Comparison of ENCODE assay signal across 12 cellular contexts in genomic region chr11:27468643-27469332, GRCh38. TPM values are rescaled to one million over a fixed set of nuclear protein-coding genes. Genes with fewer than 3 reads are reported as not detected.
A peak's percentile ranks its signal among the peaks of the same experiment; 100 is the strongest.
DNase-seq lines count a peak whose midpoint lies in the region; ATAC-seq and TF ChIP-seq lines count a peak whose summit lies in the region.
"Had no signal": no experiment of that assay in that cellular context is flagged by ENCODE, and none has a peak within 500 bp of the region (broad histone marks: within the 10 kb centered on the region; RNA-seq: fewer than 3 reads in every experiment).

No MANE protein-coding gene starts in this region.

- no peak overlapping the region for H3K27ac ChIP-seq in BLaER1 treated with 17β-estradiol and CSF1 and Interleukin-3, amounts not matched to agents 10 nM and 100 nM
- H3K27ac ChIP-seq in endodermal cell (ENCODE audit: low read depth, low read length) (no peak overlapping the region), muscle layer of colon (ENCODE audit: low read depth, low read length) (peak overlapping the region; percentile 23), left lung (no peak overlapping the region)

- no peaks in the 10 kb centered on the region for H3K27me3 Mint-ChIP-seq in endodermal cell (ENCODE audit: insufficient read depth)
- peaks cover 56% of the 10 kb centered on the region for H3K27me3 Mint-ChIP-seq in activated T-cell treated with anti-CD3 and anti-CD28 coated beads, Interleukin-2, amount 50 U/mL, for 24 hours

- H4K20me1 ChIP-seq in BLaER1 treated with 17β-estradiol and CSF1 and Interleukin-3, amounts not matched to agents 10 nM and 100 nM: peaks cover 0 to 6% (median 0%) of the 10 kb centered on the region in 11 experiments; a peak in 2 of 22 replicates

- H3K9me3 ChIP-seq in BLaER1 treated with 17β-estradiol and CSF1 and Interleukin-3, amounts not matched to agents 10 nM and 100 nM (replicated peaks in 1 of 11): no peaks in the 10 kb centered on the region
- no peaks in the 10 kb centered on the region for H3K9me3 ChIP-seq in endodermal cell (ENCODE audit: control insufficient read depth, low read length)
- H3K9me3 ChIP-seq in muscle layer of colon (ENCODE audit: low read length): no peaks in the 10 kb centered on the region
- no peaks in the 10 kb centered on the region for H3K9me3 ChIP-seq in left lung
- H3K9me3 ChIP-seq: tibial artery had no signal

- TF ChIP-seq CTCF in endodermal cell (conservative IDR thresholded peaks at IDR 0.05) (no peak), left lung (IDR thresholded peaks at IDR 0.05) (no peak)

- peaks cover 59% of the 10 kb centered on the region for H3K4me1 Mint-ChIP-seq in endodermal cell
- peaks cover 18% of the 10 kb centered on the region for H3K4me1 Mint-ChIP-seq in activated T-cell treated with anti-CD3 and anti-CD28 coated beads, Interleukin-2, amount 50 U/mL, for 24 hours (ENCODE audit: low read depth)
- peaks cover 22% of the 10 kb centered on the region for H3K4me1 Mint-ChIP-seq in stimulated activated effector memory CD8-positive, alpha-beta T cell treated with anti-CD3 and anti-CD28 coated beads, Interleukin-12 subunit alpha, Interleukin-12 subunit beta, amount 100 ng/mL, for 72 hours

- peak; percentile 43 for DNase-seq in NCI-H226
- no peak for DNase-seq in endodermal cell
- no peak for DNase-seq in activated T-cell treated with anti-CD3 and anti-CD28 coated beads, Interleukin-2, amount 50 U/mL, for 24 hours
- DNase-seq in left lung: no peak
- no peak for DNase-seq in NCI-H2029 treated with DMSO at 0.1 percent for 48 hours (lab: John Stamatoyannopoulos, UW)
- DNase-seq in stimulated activated effector memory CD8-positive, alpha-beta T cell treated with anti-CD3 and anti-CD28 coated beads, Interleukin-12 subunit alpha, Interleukin-12 subunit beta, amount 100 ng/mL, for 72 hours (ENCODE audit: low spot score in 2 of 2): no peak
- DNase-seq: activated T-cell treated with anti-CD3 and anti-CD28 coated beads, Interleukin-2, amount 50 U/mL, for 48 hours; CD8-positive, alpha-beta memory T cell; NCI-H1694; tibial artery had no signal

- ATAC-seq in left lung: no peak
- ATAC-seq in stimulated activated effector memory CD8-positive, alpha-beta T cell treated with anti-CD3 and anti-CD28 coated beads, Interleukin-12 subunit alpha, Interleukin-12 subunit beta, amount 100 ng/mL, for 72 hours: no peak

- H3K36me3 ChIP-seq in BLaER1 treated with 17β-estradiol and CSF1 and Interleukin-3, amounts not matched to agents 10 nM and 100 nM: no peaks in the 10 kb centered on the region
- H3K36me3 ChIP-seq in endodermal cell (ENCODE audit: control insufficient read depth, insufficient read depth, low read length) (no peaks in the 10 kb centered on the region), muscle layer of colon (ENCODE audit: insufficient read depth, low read length) (no peaks in the 10 kb centered on the region), left lung (no peaks in the 10 kb centered on the region)
- H3K36me3 ChIP-seq: tibial artery had no signal

- 83 to 90% methylated on average over 7 to 10 of the region's 10 CpGs for WGBS in endodermal cell (ENCODE audit: insufficient coverage in 1 of 2, insufficient read length in 1 of 2), 2 experiments

- peaks cover 7% of the 10 kb centered on the region for H3K36me3 Mint-ChIP-seq in endodermal cell (ENCODE audit: low read depth)
- H3K36me3 Mint-ChIP-seq in activated T-cell treated with anti-CD3 and anti-CD28 coated beads, Interleukin-2, amount 50 U/mL, for 24 hours (ENCODE audit: low read depth): peaks cover 3% of the 10 kb centered on the region
- H3K36me3 Mint-ChIP-seq in stimulated activated effector memory CD8-positive, alpha-beta T cell treated with anti-CD3 and anti-CD28 coated beads, Interleukin-12 subunit alpha, Interleukin-12 subunit beta, amount 100 ng/mL, for 72 hours: no peaks in the 10 kb centered on the region

- peaks cover 0 to 28% (median 14%) of the 10 kb centered on the region in 11 experiments; a peak in 13 of 22 replicates for H3K27me3 ChIP-seq in BLaER1 treated with 17β-estradiol and CSF1 and Interleukin-3, amounts not matched to agents 10 nM and 100 nM
- H3K27me3 ChIP-seq in endodermal cell (ENCODE audit: control insufficient read depth, insufficient read depth, low read length, poor library complexity, severe bottlenecking): no peaks in the 10 kb centered on the region
- no peaks in the 10 kb centered on the region for H3K27me3 ChIP-seq in muscle layer of colon (ENCODE audit: control insufficient read depth in 1 of 2, insufficient read depth in 2 of 2, low read length in 2 of 2)
- H3K27me3 ChIP-seq in left lung: peaks cover 0 to 47% of the 10 kb centered on the region in 2 donors
- H3K27me3 ChIP-seq: tibial artery had no signal

- peak overlapping the region in 7 of 11 experiments; percentile 14 to 99 (median 94); a peak in 13 of 22 replicates for H3K4me2 ChIP-seq in BLaER1 treated with 17β-estradiol and CSF1 and Interleukin-3, amounts not matched to agents 10 nM and 100 nM

- H3K9ac ChIP-seq in BLaER1 treated with 17β-estradiol and CSF1 and Interleukin-3, amounts not matched to agents 10 nM and 100 nM: no peak overlapping the region
- H3K9ac ChIP-seq in endodermal cell (ENCODE audit: extremely low read depth, low read length, poor library complexity, severe bottlenecking): no peak overlapping the region
- no peak overlapping the region for H3K9ac ChIP-seq in muscle layer of colon (ENCODE audit: low read length)

- H3K27ac Mint-ChIP-seq in endodermal cell: no peak overlapping the region
- no peak overlapping the region for H3K27ac Mint-ChIP-seq in activated T-cell treated with anti-CD3 and anti-CD28 coated beads, Interleukin-2, amount 50 U/mL, for 24 hours
- no peak overlapping the region for H3K27ac Mint-ChIP-seq in stimulated activated effector memory CD8-positive, alpha-beta T cell treated with anti-CD3 and anti-CD28 coated beads, Interleukin-12 subunit alpha, Interleukin-12 subunit beta, amount 100 ng/mL, for 72 hours
- H3K27ac Mint-ChIP-seq: CD8-positive, alpha-beta memory T cell had no signal

- peaks cover 11 to 38% (median 24%) of the 10 kb centered on the region in 10 experiments for H3K4me1 ChIP-seq in BLaER1 treated with 17β-estradiol and CSF1 and Interleukin-3, amounts not matched to agents 10 nM and 100 nM
- H3K4me1 ChIP-seq in endodermal cell (ENCODE audit: control insufficient read depth, insufficient read depth, low read length) (peaks cover 11% of the 10 kb centered on the region), muscle layer of colon (ENCODE audit: insufficient read depth, low read length) (peaks cover 52% of the 10 kb centered on the region), left lung (peaks cover 5 to 10% of the 10 kb centered on the region in 2 donors)

- H3K4me3 ChIP-seq in BLaER1 treated with 17β-estradiol and CSF1 and Interleukin-3, amounts not matched to agents 10 nM and 100 nM: no peak overlapping the region
- H3K4me3 ChIP-seq in endodermal cell (ENCODE audit: low read length) (peak overlapping the region; percentile 89), muscle layer of colon (ENCODE audit: low read depth in 1 of 2, low read length in 2 of 2) (peak overlapping the region in 1 of 2 donors; percentile 8), left lung (no peak overlapping the region)

- peak overlapping the region; percentile 73 for H3K4me3 Mint-ChIP-seq in endodermal cell
- no peak overlapping the region for H3K4me3 Mint-ChIP-seq in activated T-cell treated with anti-CD3 and anti-CD28 coated beads, Interleukin-2, amount 50 U/mL, for 24 hours
- H3K4me3 Mint-ChIP-seq in stimulated activated effector memory CD8-positive, alpha-beta T cell treated with anti-CD3 and anti-CD28 coated beads, Interleukin-12 subunit alpha, Interleukin-12 subunit beta, amount 100 ng/mL, for 72 hours: no peak overlapping the region

- intact Hi-C loops in left lung (cut with DNase I): no loop called here

- H3K9me3 Mint-ChIP-seq in endodermal cell: no peaks in the 10 kb centered on the region
- H3K9me3 Mint-ChIP-seq in activated T-cell treated with anti-CD3 and anti-CD28 coated beads, Interleukin-2, amount 50 U/mL, for 24 hours: no peaks in the 10 kb centered on the region
- no peaks in the 10 kb centered on the region for H3K9me3 Mint-ChIP-seq in stimulated activated effector memory CD8-positive, alpha-beta T cell treated with anti-CD3 and anti-CD28 coated beads, Interleukin-12 subunit alpha, Interleukin-12 subunit beta, amount 100 ng/mL, for 72 hours

RNA-seq across cellular contexts. Expression of gene LGR4, which starts 3.8 kb away (rescaled TPM):
- total RNA-seq in endodermal cell (10 to 100 TPM; 73.7 to 75.6 TPM), left lung (1 to 10 TPM; 4.0 to 6.9 TPM)
- polyA plus RNA-seq in endodermal cell (2013, experiment 1 of 2): 58.3 TPM
- 53.9 TPM for polyA plus RNA-seq in endodermal cell (2013, experiment 2 of 2)

RNA-seq across cellular contexts. Expression of gene LIN7C, which starts 37.8 kb away (rescaled TPM):
- total RNA-seq in endodermal cell (10 to 100 TPM; 28.3 to 39.6 TPM), left lung (10 to 100 TPM; 25.7 to 31.5 TPM)
- 18.2 TPM for polyA plus RNA-seq in endodermal cell (2013, experiment 1 of 2)
- polyA plus RNA-seq in endodermal cell (2013, experiment 2 of 2): 18.9 TPM

Comparison
In these comparisons a context has a peak if more than half of its experiments do, and no peak if none do; other contexts are left out.
1. RNA of gene LGR4, which starts 3.8 kb away (total RNA-seq): 73.7 to 75.6 TPM in endodermal cell; 4.0 to 6.9 TPM in left lung; every median in the first group is over 4 times any median in the second.